20 cellular contexts compared by ENCODE assay signal in genomic region chr22:18947905-18948304, GRCh38. TPM values are rescaled to one million over a fixed set of nuclear protein-coding genes. Genes with fewer than 3 reads are reported as not detected.
DNase-seq lines count a peak whose midpoint lies in the region; ATAC-seq and TF ChIP-seq lines count a peak whose summit lies in the region.
"Had no signal": no experiment of that assay in that cellular context is flagged by ENCODE, and none has a peak within 500 bp of the region (broad histone marks: within the 10 kb centered on the region; RNA-seq: fewer than 3 reads in every experiment).

No MANE protein-coding gene starts in this region.

- intact Hi-C loops in Right ventricle myocardium superior (cut with DNase I) (no loop called here), heart right ventricle (cut with DNase I) (no loop called here)

- no peaks in the 10 kb centered on the region for H3K79me2 ChIP-seq in mesendoderm (ENCODE audit: control insufficient read depth, insufficient read depth, low read length)

- DNase-seq in Right ventricle myocardium superior (peak; percentile 16), heart right ventricle (no peak), endodermal cell (peak; percentile 52), mesendoderm (peak; percentile 22), type B pancreatic cell (ENCODE audit: extremely low spot score, unreplicated experiment) (no peak), NCI-H2196 (lab: John Stamatoyannopoulos, UW; ENCODE audit: unreplicated experiment) (no peak), Ammon's horn (ENCODE audit: low spot score) (no peak), substantia nigra (lab: John Stamatoyannopoulos, UW) (no peak)
- DNase-seq: activated CD4-positive, alpha-beta T cell treated with anti-CD3 and anti-CD28 coated beads for 36 hours; activated naive CD8-positive, alpha-beta T cell treated with anti-CD3 and anti-CD28 coated beads, Interleukin-2, amount 10 ng/mL, durations not matched to agents 7 days and 5 days; GDM1; NCI-H1694 treated with DMSO at 0.1 percent for 48 hours; OCI-M1; SHP77 treated with DMSO at 0.1 percent for 48 hours had no signal

- peak overlapping the region; percentile 9 for H3K4ac ChIP-seq in mesendoderm (ENCODE audit: low read depth, low read length)

- WGBS in heart right ventricle, 2 donors: 56 to 59% methylated on average over 12 of the region's 12 CpGs
- WGBS in endodermal cell (ENCODE audit: insufficient coverage in 1 of 2, insufficient read length in 1 of 2), 2 experiments: 87% methylated on average over 8 to 12 of the region's 12 CpGs
- WGBS in mesendoderm (ENCODE audit: extremely low coverage, insufficient coverage, low lambda C conversion rate): no CpG with 5 or more reads among the region's 12 CpGs

- H4K8ac ChIP-seq in mesendoderm (ENCODE audit: low read depth, low read length): peak overlapping the region; percentile 81

- H3K27me3 Mint-ChIP-seq in endodermal cell (ENCODE audit: insufficient read depth): no peaks in the 10 kb centered on the region
- H3K27me3 Mint-ChIP-seq in type B pancreatic cell: peaks cover 29% of the 10 kb centered on the region

- no peak overlapping the region for H3K4me2 ChIP-seq in mesendoderm (ENCODE audit: low read length)
- H3K4me2 ChIP-seq: BLaER1 had no signal

- peak overlapping the region; percentile 11 for H3K18ac ChIP-seq in mesendoderm (ENCODE audit: low read length)

- H3K9ac ChIP-seq in endodermal cell (ENCODE audit: extremely low read depth, low read length, poor library complexity, severe bottlenecking): peak overlapping the region; percentile 5
- H3K9ac ChIP-seq in mesendoderm (ENCODE audit: low read length): peak overlapping the region; percentile 44
- H3K9ac ChIP-seq: BLaER1 had no signal

- H3K4me1 ChIP-seq in heart right ventricle: no peaks in the 10 kb centered on the region
- H3K4me1 ChIP-seq in endodermal cell (ENCODE audit: control insufficient read depth, insufficient read depth, low read length): peaks cover 6% of the 10 kb centered on the region
- no peaks in the 10 kb centered on the region for H3K4me1 ChIP-seq in mesendoderm (ENCODE audit: control insufficient read depth, low read depth, low read length)
- H3K4me1 ChIP-seq: body of pancreas, uterus had no signal

- H3K79me1 ChIP-seq in mesendoderm (ENCODE audit: low read length): no peaks in the 10 kb centered on the region

- H3K9me3 ChIP-seq in heart right ventricle (no peaks in the 10 kb centered on the region), endodermal cell (ENCODE audit: control insufficient read depth, low read length) (no peaks in the 10 kb centered on the region)
- H3K9me3 ChIP-seq: BLaER1, body of pancreas, uterus had no signal

- H3K36me3 ChIP-seq in heart right ventricle (no peaks in the 10 kb centered on the region), endodermal cell (ENCODE audit: control insufficient read depth, insufficient read depth, low read length) (no peaks in the 10 kb centered on the region), mesendoderm (ENCODE audit: control insufficient read depth, insufficient read depth, low read length) (no peaks in the 10 kb centered on the region)
- H3K36me3 ChIP-seq: BLaER1, uterus had no signal

- H3K27ac ChIP-seq in heart right ventricle (no peak overlapping the region), endodermal cell (ENCODE audit: low read depth, low read length) (no peak overlapping the region), mesendoderm (ENCODE audit: low read depth, low read length) (peak overlapping the region; percentile 97), substantia nigra (ENCODE audit: low read depth, low read length, poor library complexity, severe bottlenecking) (no peak overlapping the region)
- H3K27ac ChIP-seq: BLaER1, body of pancreas, uterus had no signal

- no peak overlapping the region for H2BK15ac ChIP-seq in mesendoderm (replicated peaks; ENCODE audit: low read depth)

- no peak overlapping the region for H3K23ac ChIP-seq in mesendoderm (ENCODE audit: low read length)

- peaks cover 19% of the 10 kb centered on the region for H3K4me1 Mint-ChIP-seq in endodermal cell
- H3K4me1 Mint-ChIP-seq in type B pancreatic cell (ENCODE audit: unreplicated experiment): peaks cover 4% of the 10 kb centered on the region
- H3K4me1 Mint-ChIP-seq: activated CD4-positive, alpha-beta T cell treated with anti-CD3 and anti-CD28 coated beads for 36 hours; activated naive CD8-positive, alpha-beta T cell treated with anti-CD3 and anti-CD28 coated beads, Interleukin-2, amount 10 ng/mL, durations not matched to agents 7 days and 5 days; activated T-helper 17 cell treated with anti-CD3 and anti-CD28 coated beads, Interleukin-2, amount 50 U/mL, for 72 hours; naive thymus-derived CD8-positive, alpha-beta T cell had no signal

- H3K9me3 Mint-ChIP-seq in endodermal cell (no peaks in the 10 kb centered on the region), type B pancreatic cell (no peaks in the 10 kb centered on the region)
- H3K9me3 Mint-ChIP-seq: activated naive CD8-positive, alpha-beta T cell treated with anti-CD3 and anti-CD28 coated beads, Interleukin-2, amount 10 ng/mL, durations not matched to agents 7 days and 5 days; activated T-helper 17 cell treated with anti-CD3 and anti-CD28 coated beads, Interleukin-2, amount 50 U/mL, for 72 hours; naive thymus-derived CD8-positive, alpha-beta T cell had no signal

- TF ChIP-seq CTCF in heart right ventricle (IDR thresholded peaks at IDR 0.05): no peak
- no peak for TF ChIP-seq CTCF in endodermal cell (conservative IDR thresholded peaks at IDR 0.05)
- TF ChIP-seq CTCF in type B pancreatic cell (conservative IDR thresholded peaks at IDR 0.05): no peak

- H3K56ac ChIP-seq in mesendoderm (ENCODE audit: low read length): peak overlapping the region; percentile 6

- H3K36me3 Mint-ChIP-seq in endodermal cell (ENCODE audit: low read depth) (peaks cover 12% of the 10 kb centered on the region), type B pancreatic cell (no peaks in the 10 kb centered on the region)
- H3K36me3 Mint-ChIP-seq: activated naive CD8-positive, alpha-beta T cell treated with anti-CD3 and anti-CD28 coated beads, Interleukin-2, amount 10 ng/mL, durations not matched to agents 7 days and 5 days; naive thymus-derived CD8-positive, alpha-beta T cell had no signal

- H4K5ac ChIP-seq in mesendoderm (ENCODE audit: low read length): no peak overlapping the region

- no peak for ATAC-seq in Right ventricle myocardium superior (ENCODE audit: poor library complexity)
- no peak for ATAC-seq in heart right ventricle
- ATAC-seq: activated CD4-positive, alpha-beta T cell treated with anti-CD3 and anti-CD28 coated beads for 36 hours; activated T-helper 17 cell treated with anti-CD3 and anti-CD28 coated beads, Interleukin-2, amount 50 U/mL, for 72 hours; body of pancreas; naive thymus-derived CD8-positive, alpha-beta T cell had no signal

- peak overlapping the region; percentile 63 for H2BK5ac ChIP-seq in mesendoderm (ENCODE audit: low read length)

- H3K4me3 ChIP-seq in heart right ventricle: no peak overlapping the region
- no peak overlapping the region for H3K4me3 ChIP-seq in endodermal cell (ENCODE audit: low read length)
- no peak overlapping the region for H3K4me3 ChIP-seq in mesendoderm (ENCODE audit: low read length)
- H3K4me3 ChIP-seq: BLaER1, body of pancreas, uterus had no signal

- H3K4me3 Mint-ChIP-seq in endodermal cell (peak overlapping the region; percentile 28), type B pancreatic cell (no peak overlapping the region)
- H3K4me3 Mint-ChIP-seq: activated CD4-positive, alpha-beta T cell treated with anti-CD3 and anti-CD28 coated beads for 36 hours; activated naive CD8-positive, alpha-beta T cell treated with anti-CD3 and anti-CD28 coated beads, Interleukin-2, amount 10 ng/mL, durations not matched to agents 7 days and 5 days; activated T-helper 17 cell treated with anti-CD3 and anti-CD28 coated beads, Interleukin-2, amount 50 U/mL, for 72 hours; naive thymus-derived CD8-positive, alpha-beta T cell had no signal

- peaks cover 0 to 25% (median 5%) of the 10 kb centered on the region in 7 donors for H3K27me3 ChIP-seq in heart right ventricle
- no peaks in the 10 kb centered on the region for H3K27me3 ChIP-seq in endodermal cell (ENCODE audit: control insufficient read depth, insufficient read depth, low read length, poor library complexity, severe bottlenecking)
- H3K27me3 ChIP-seq in mesendoderm (ENCODE audit: insufficient read depth, low read length, poor library complexity): no peaks in the 10 kb centered on the region
- H3K27me3 ChIP-seq: BLaER1, body of pancreas, uterus had no signal

- peak overlapping the region; percentile 86 for H2BK120ac ChIP-seq in mesendoderm (ENCODE audit: low read depth, low read length)

- H2AK5ac ChIP-seq in mesendoderm (ENCODE audit: low read length): no peak overlapping the region

- H3K27ac Mint-ChIP-seq in endodermal cell (peak overlapping the region; percentile 97), type B pancreatic cell (peak overlapping the region; percentile 68)
- H3K27ac Mint-ChIP-seq: activated CD4-positive, alpha-beta T cell treated with anti-CD3 and anti-CD28 coated beads for 36 hours; activated naive CD8-positive, alpha-beta T cell treated with anti-CD3 and anti-CD28 coated beads, Interleukin-2, amount 10 ng/mL, durations not matched to agents 7 days and 5 days; activated T-helper 17 cell treated with anti-CD3 and anti-CD28 coated beads, Interleukin-2, amount 50 U/mL, for 72 hours; naive thymus-derived CD8-positive, alpha-beta T cell had no signal

RNA-seq across cellular contexts. Expression of gene PRODH, which starts 11.8 kb away (rescaled TPM):
- total RNA-seq in Right ventricle myocardium superior (11.9 TPM), heart right ventricle (10 to 100 TPM in 2 of 10 donors, 1 to 10 TPM in 8; 1.2 to 23.7 (median 6.4) TPM), endodermal cell (10 to 100 TPM; 65.1 to 67.5 TPM), type B pancreatic cell (ENCODE audit: low replicate concordance) (16.1 and 19.0 TPM in 2 replicates)
- polyA plus RNA-seq in heart right ventricle: 10 to 100 TPM in 1 of 2 donors, 1 to 10 TPM in 1; 4.1 to 14.4 TPM
- 14.1 TPM for polyA plus RNA-seq in endodermal cell (2013, experiment 1 of 2)
- 10.5 TPM for polyA plus RNA-seq in endodermal cell (2013, experiment 2 of 2)
- polyA plus RNA-seq in mesendoderm (2013, experiment 1 of 2): 1.3 TPM
- polyA plus RNA-seq in mesendoderm (2013, experiment 2 of 2): 1.4 TPM
- total RNA-seq: activated CD4-positive, alpha-beta T cell treated with anti-CD3 and anti-CD28 coated beads for 36 hours; pulmonary artery endothelial cell had no signal

RNA-seq across cellular contexts. Expression of gene DGCR6, which starts 41.8 kb away (rescaled TPM):
- total RNA-seq in Right ventricle myocardium superior: 13.8 TPM
- total RNA-seq in heart right ventricle: 10 to 100 TPM in 3 of 10 donors, 1 to 10 TPM in 7; 5.6 to 17.5 (median 8.0) TPM
- 10 to 100 TPM in 1 of 2 donors, 1 to 10 TPM in 1; 4.4 to 12.2 TPM for polyA plus RNA-seq in heart right ventricle
- 1 to 10 TPM; 2.9 to 4.3 TPM for total RNA-seq in endodermal cell
- polyA plus RNA-seq in endodermal cell (2013, experiment 1 of 2): 4.8 TPM
- 3.2 TPM for polyA plus RNA-seq in endodermal cell (2013, experiment 2 of 2)
- 0.31 TPM for polyA plus RNA-seq in mesendoderm (2013, experiment 1 of 2)
- polyA plus RNA-seq in mesendoderm (2013, experiment 2 of 2): 0.42 TPM
- 5.0 and 7.2 TPM in 2 replicates for total RNA-seq in type B pancreatic cell (ENCODE audit: low replicate concordance)

Comparison
In these comparisons a context has a peak if more than half of its experiments do, and no peak if none do; other contexts are left out.
1. DNase-seq: peak in Right ventricle myocardium superior (single experiment), endodermal cell (single experiment) and mesendoderm (single experiment); none in heart right ventricle (0 of 2), type B pancreatic cell (single experiment), NCI-H2196 (single experiment), Ammon's horn (single experiment) and substantia nigra (0 of 49).